1 cellular context compared by ENCODE assay signal in the genomic region with DNA sequence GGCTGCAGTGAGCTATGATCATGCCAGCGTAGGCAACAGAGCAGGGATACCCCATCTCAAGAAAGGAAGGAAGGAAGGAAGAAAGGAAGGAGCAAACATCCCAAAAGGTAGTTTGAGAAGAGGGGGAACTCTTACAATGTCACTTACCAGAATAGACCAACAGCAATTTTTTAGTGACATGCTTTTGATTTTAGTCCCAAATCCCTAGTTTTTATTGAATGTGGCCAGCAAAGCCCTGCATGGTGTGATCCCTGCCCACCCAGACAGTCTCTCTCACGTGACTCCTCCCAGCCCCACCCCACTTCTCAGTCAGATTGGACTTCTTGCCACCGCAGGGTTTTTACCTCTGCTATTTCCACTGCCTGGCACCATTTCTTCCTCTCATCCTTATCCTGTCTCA.
TF ChIP-seq lines count a peak whose summit lies in the region.

No MANE protein-coding gene starts in this region.

TF ChIP-seq in GM23338, 12 proteins besides CTCF, POLR2A, EP300 and RAD21 (continued from another document):
- no peak for TF ChIP-seq REST (IDR thresholded peaks at IDR 0.05; ENCODE audit: unreplicated experiment)
- no peak for TF ChIP-seq JUNB (IDR thresholded peaks at IDR 0.05; ENCODE audit: unreplicated experiment)
- no peak for TF ChIP-seq NANOG (IDR thresholded peaks at IDR 0.05; ENCODE audit: borderline replicate concordance)
- TF ChIP-seq, protein P1, sequence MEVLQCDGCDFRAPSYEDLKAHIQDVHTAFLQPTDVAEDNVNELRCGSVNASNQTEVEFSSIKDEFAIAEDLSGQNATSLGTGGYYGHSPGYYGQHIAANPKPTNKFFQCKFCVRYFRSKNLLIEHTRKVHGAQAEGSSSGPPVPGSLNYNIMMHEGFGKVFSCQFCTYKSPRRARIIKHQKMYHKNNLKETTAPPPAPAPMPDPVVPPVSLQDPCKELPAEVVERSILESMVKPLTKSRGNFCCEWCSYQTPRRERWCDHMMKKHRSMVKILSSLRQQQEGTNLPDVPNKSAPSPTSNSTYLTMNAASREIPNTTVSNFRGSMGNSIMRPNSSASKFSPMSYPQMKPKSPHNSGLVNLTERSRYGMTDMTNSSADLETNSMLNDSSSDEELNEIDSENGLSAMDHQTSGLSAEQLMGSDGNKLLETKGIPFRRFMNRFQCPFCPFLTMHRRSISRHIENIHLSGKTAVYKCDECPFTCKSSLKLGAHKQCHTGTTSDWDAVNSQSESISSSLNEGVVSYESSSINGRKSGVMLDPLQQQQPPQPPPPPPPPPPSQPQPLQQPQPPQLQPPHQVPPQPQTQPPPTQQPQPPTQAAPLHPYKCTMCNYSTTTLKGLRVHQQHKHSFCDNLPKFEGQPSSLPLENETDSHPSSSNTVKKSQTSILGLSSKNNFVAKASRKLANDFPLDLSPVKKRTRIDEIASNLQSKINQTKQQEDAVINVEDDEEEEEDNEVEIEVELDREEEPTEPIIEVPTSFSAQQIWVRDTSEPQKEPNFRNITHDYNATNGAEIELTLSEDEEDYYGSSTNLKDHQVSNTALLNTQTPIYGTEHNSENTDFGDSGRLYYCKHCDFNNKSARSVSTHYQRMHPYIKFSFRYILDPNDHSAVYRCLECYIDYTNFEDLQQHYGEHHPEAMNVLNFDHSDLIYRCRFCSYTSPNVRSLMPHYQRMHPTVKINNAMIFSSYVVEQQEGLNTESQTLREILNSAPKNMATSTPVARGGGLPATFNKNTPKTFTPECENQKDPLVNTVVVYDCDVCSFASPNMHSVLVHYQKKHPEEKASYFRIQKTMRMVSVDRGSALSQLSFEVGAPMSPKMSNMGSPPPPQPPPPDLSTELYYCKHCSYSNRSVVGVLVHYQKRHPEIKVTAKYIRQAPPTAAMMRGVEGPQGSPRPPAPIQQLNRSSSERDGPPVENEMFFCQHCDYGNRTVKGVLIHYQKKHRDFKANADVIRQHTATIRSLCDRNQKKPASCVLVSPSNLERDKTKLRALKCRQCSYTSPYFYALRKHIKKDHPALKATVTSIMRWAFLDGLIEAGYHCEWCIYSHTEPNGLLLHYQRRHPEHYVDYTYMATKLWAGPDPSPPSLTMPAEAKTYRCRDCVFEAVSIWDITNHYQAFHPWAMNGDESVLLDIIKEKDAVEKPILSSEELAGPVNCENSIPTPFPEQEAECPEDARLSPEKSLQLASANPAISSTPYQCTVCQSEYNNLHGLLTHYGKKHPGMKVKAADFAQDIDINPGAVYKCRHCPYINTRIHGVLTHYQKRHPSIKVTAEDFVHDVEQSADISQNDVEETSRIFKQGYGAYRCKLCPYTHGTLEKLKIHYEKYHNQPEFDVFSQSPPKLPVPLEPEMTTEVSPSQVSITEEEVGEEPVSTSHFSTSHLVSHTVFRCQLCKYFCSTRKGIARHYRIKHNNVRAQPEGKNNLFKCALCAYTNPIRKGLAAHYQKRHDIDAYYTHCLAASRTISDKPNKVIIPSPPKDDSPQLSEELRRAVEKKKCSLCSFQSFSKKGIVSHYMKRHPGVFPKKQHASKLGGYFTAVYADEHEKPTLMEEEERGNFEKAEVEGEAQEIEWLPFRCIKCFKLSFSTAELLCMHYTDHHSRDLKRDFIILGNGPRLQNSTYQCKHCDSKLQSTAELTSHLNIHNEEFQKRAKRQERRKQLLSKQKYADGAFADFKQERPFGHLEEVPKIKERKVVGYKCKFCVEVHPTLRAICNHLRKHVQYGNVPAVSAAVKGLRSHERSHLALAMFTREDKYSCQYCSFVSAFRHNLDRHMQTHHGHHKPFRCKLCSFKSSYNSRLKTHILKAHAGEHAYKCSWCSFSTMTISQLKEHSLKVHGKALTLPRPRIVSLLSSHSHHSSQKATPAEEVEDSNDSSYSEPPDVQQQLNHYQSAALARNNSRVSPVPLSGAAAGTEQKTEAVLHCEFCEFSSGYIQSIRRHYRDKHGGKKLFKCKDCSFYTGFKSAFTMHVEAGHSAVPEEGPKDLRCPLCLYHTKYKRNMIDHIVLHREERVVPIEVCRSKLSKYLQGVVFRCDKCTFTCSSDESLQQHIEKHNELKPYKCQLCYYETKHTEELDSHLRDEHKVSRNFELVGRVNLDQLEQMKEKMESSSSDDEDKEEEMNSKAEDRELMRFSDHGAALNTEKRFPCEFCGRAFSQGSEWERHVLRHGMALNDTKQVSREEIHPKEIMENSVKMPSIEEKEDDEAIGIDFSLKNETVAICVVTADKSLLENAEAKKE (CRISPR knock-in tag; IDR thresholded peaks at IDR 0.05): no peak
- TF ChIP-seq STAT1 (IDR thresholded peaks at IDR 0.05; ENCODE audit: unreplicated experiment): no peak
- TF ChIP-seq ZNF114 (CRISPR knock-in tag; IDR thresholded peaks at IDR 0.05): no peak
- no peak for TF ChIP-seq EZH2 (IDR thresholded peaks at IDR 0.05; ENCODE audit: low read depth, unreplicated experiment)
TF ChIP-seq in GM23338: peak in this region for 0.
